ENCODE assay signal across 21 cellular contexts in the genomic region with DNA sequence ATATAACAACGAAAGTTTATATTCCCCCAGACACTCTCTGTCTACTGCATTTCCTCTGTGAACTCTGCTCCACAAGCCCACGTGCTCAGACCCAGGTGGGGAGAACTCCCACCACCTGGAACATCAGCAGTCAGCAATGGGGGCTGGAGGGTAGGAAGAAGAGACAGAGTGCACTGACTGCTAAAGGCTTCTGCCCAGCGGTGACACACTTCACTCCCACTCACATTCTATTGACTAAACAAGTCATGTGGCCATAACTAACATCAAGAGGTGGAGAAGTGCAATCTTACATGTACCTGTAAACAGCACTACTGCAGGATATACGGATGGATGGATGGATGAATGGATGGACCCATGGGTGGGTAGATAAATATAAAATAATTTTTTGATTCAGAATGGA.
A peak's percentile ranks its signal among the peaks of the same experiment; 100 is the strongest.
DNase-seq lines count a peak whose midpoint lies in the region; TF ChIP-seq lines count a peak whose summit lies in the region.
"Had no signal": no experiment of that assay in that cellular context is flagged by ENCODE, and none has a peak within 500 bp of the region (broad histone marks: within the 10 kb centered on the region; RNA-seq: fewer than 3 reads in every experiment).

No MANE protein-coding gene starts in this region.

- peaks cover 45% of the 10 kb centered on the region for H3K4me1 ChIP-seq in BLaER1

- no peak overlapping the region for H3K4me3 ChIP-seq in BLaER1
- no peak overlapping the region for H3K4me3 ChIP-seq in epithelial cell of esophagus (ENCODE audit: low read length)
- H3K4me3 ChIP-seq: lung, stomach, uterus had no signal

- 0 out of 2 replicates have a peak overlapping the region, but pooled peaks have one; percentile 19 for H3K27ac ChIP-seq in BLaER1
- H3K27ac ChIP-seq: C4-2B, uterus had no signal

- DNase-seq in NCI-H82 (lab: John Stamatoyannopoulos, UW) (peak; percentile 2), NCI-H82 treated with DMSO at 0.1 percent for 48 hours (lab: John Stamatoyannopoulos, UW; ENCODE audit: unreplicated experiment) (no peak), NCI-H345 (lab: John Stamatoyannopoulos, UW) (peak; percentile 77), epithelial cell of esophagus (ENCODE audit: low read depth) (peak; percentile 48), cardiac septum (ENCODE audit: low spot score) (no peak), COLO829 (ENCODE audit: low spot score) (no peak)
- DNase-seq in NK-92 treated with Interleukin-12 subunit alpha and Interleukin-12 subunit beta, amount 100 ng/mL, for 24 hours (lab: John Stamatoyannopoulos, UW): no peak
- DNase-seq: activated CD4-positive, alpha-beta T cell treated with anti-CD3 and anti-CD28 coated beads, Interleukin-2, amount 50 U/mL, for 48 hours; aorta; DMS79 treated with DMSO at 0.1 percent for 48 hours; foreskin melanocyte; KBM-7; naive thymus-derived CD4-positive, alpha-beta T cell; NCI-H1092; small intestine; stomach; T1000; uterus had no signal

- peak overlapping the region; percentile 2; the same call in 1 of the 2 replicates for H3K4me2 ChIP-seq in BLaER1

- no peak overlapping the region for H3K9ac ChIP-seq in BLaER1

- no peaks in the 10 kb centered on the region for H3K36me3 ChIP-seq in BLaER1
- H3K36me3 ChIP-seq: stomach, uterus had no signal

- TF ChIP-seq CTCF in epithelial cell of esophagus (IDR thresholded peaks at IDR 0.05; ENCODE audit: insufficient read depth, low read depth, low read length, missing control alignments): no peak

- H3K27me3 ChIP-seq in BLaER1: no peaks in the 10 kb centered on the region
- H3K27me3 ChIP-seq: stomach, uterus had no signal

- H4K20me1 ChIP-seq in BLaER1: no peaks in the 10 kb centered on the region

- no peaks in the 10 kb centered on the region for H3K9me3 ChIP-seq in BLaER1
- H3K9me3 ChIP-seq: stomach, uterus had no signal

- intact Hi-C loops in cardiac septum (cut with DNase I): no loop called here

Comparison
In these comparisons a context has a peak if more than half of its experiments do, and no peak if none do; other contexts are left out.
1. DNase-seq: peak in NCI-H82 (single experiment), NCI-H345 (single experiment) and epithelial cell of esophagus (single experiment); none in NCI-H82 treated with DMSO at 0.1 percent for 48 hours (single experiment), NK-92 treated with Interleukin-12 subunit alpha and Interleukin-12 subunit beta, amount 100 ng/mL, for 24 hours (single experiment), cardiac septum (single experiment) and COLO829 (single experiment).